In the genomic region with DNA sequence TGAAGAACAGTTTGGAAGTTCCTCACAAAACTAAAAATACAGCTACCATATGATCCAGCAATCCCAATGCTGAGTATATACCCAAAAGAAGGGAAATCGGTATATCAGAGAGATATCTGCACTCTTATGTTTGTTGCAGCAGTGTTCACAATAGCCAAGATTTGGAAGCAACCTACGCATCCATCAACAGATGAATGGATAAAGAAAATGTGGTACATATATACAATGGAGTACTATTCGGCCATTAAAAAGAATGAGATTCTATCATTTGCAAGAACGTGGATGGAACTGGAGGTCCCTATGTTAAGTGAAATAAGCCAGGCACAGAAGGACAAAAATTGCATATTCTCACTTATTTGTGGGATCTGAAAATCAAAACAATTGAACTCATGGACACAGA, we compare ENCODE assay signal across 5 cellular contexts.
"Had no signal": no experiment of that assay in that cellular context is flagged by ENCODE, and none has a peak within 500 bp of the region (broad histone marks: within the 10 kb centered on the region; RNA-seq: fewer than 3 reads in every experiment).

No MANE protein-coding gene starts in this region.

- H3K27ac ChIP-seq: HL-60 had no signal

- DNase-seq: IMR-90, KBM-7 had no signal

- ATAC-seq: HepG2, K562 had no signal

- H3K4me3 ChIP-seq: K562 had no signal
